Comparison of ENCODE assay signal across 20 cellular contexts in genomic region chr11:104728927-104729326, GRCh38.
DNase-seq lines count a peak whose midpoint lies in the region; ATAC-seq, FAIRE-seq and TF ChIP-seq lines count a peak whose summit lies in the region.
"Had no signal": no experiment of that assay in that cellular context is flagged by ENCODE, and none has a peak within 500 bp of the region (broad histone marks: within the 10 kb centered on the region; RNA-seq: fewer than 3 reads in every experiment).

No MANE protein-coding gene starts in this region.

- TF ChIP-seq CTCF in GM23338 (conservative IDR thresholded peaks at IDR 0.05; ENCODE audit: low read depth in 2 of 2), result no peak
- TF ChIP-seq CTCF in endodermal cell (conservative IDR thresholded peaks at IDR 0.05), result no peak
- no peak for TF ChIP-seq CTCF in pancreas (IDR thresholded peaks at IDR 0.05)
- TF ChIP-seq CTCF in gastrocnemius medialis (IDR thresholded peaks at IDR 0.05 in 4 of 5, conservative IDR thresholded peaks at IDR 0.05 in 1 of 5), result no peak

- H3K4me1 ChIP-seq in GM23338 (ENCODE audit: insufficient read depth) (peaks cover 15% of the 10 kb centered on the region; the same call in 1 of the 2 replicates), endodermal cell (ENCODE audit: control insufficient read depth, insufficient read depth, low read length) (no peaks in the 10 kb centered on the region), pancreas (no peaks in the 10 kb centered on the region), gastrocnemius medialis (no peaks in the 10 kb centered on the region)

- no peak overlapping the region for H3K4me2 ChIP-seq in GM23338

- TF ChIP-seq POLR2A in gastrocnemius medialis (IDR thresholded peaks at IDR 0.05), result no peak

- no peak overlapping the region for H3K9ac ChIP-seq in endodermal cell (ENCODE audit: extremely low read depth, low read length, poor library complexity, severe bottlenecking)

- in situ Hi-C loops in gastrocnemius medialis (cut with MboI; ENCODE audit: low sequenced_read_pairs in 4 of 4), result no loop called here

- no peaks in the 10 kb centered on the region for H3K79me2 ChIP-seq in GM23338 (replicated peaks; ENCODE audit: insufficient read depth)

- H3K9me3 Mint-ChIP-seq in GM23338 (no peaks in the 10 kb centered on the region), endodermal cell (peaks cover 2% of the 10 kb centered on the region)

- no peak overlapping the region for H3K27ac ChIP-seq in GM23338 (ENCODE audit: low read depth)
- H3K27ac ChIP-seq in endodermal cell (ENCODE audit: low read depth, low read length), result no peak overlapping the region
- H3K27ac ChIP-seq in pancreas, result no peak overlapping the region
- no peak overlapping the region for H3K27ac ChIP-seq in gastrocnemius medialis
- H3K27ac ChIP-seq: C4-2B had no signal

- H3K4me3 ChIP-seq in GM23338 (no peak overlapping the region), endodermal cell (ENCODE audit: low read length) (no peak overlapping the region), pancreas (no peak overlapping the region), gastrocnemius medialis (no peak overlapping the region)

- intact Hi-C loops in pancreas (cut with DNase I), result no loop called here
- intact Hi-C loops in cardiac septum (cut with DNase I), result no loop called here
- intact Hi-C loops in gastrocnemius medialis (cut with DNase I; ENCODE audit: low total_unique reads), result no loop called here

- no peaks in the 10 kb centered on the region for H3K9me2 ChIP-seq in GM23338 (ENCODE audit: insufficient read depth)

- H3K4me3 Mint-ChIP-seq in GM23338, result no peak overlapping the region
- no peak overlapping the region for H3K4me3 Mint-ChIP-seq in endodermal cell
- H3K4me3 Mint-ChIP-seq: CD4-positive, alpha-beta memory T cell; H9 had no signal

- H2AFZ ChIP-seq in GM23338, result peak overlapping the region; percentile 72

- FAIRE-seq in pancreas (lab: Jason Lieb, UNC), result no peak
- FAIRE-seq: D721Med, G401.6, GM12891, HepG2, HTR-8/SVneo had no signal

- H4K20me1 ChIP-seq in GM23338 (replicated peaks; ENCODE audit: insufficient read depth), result no peaks in the 10 kb centered on the region

- DNase-seq in GM23338 (ENCODE audit: low spot score) (no peak), NCI-H82 (lab: John Stamatoyannopoulos, UW) (peak; percentile 91), endodermal cell (peak; percentile 44), pancreas (no peak), cardiac septum (ENCODE audit: low spot score) (no peak), gastrocnemius medialis (no peak), hypothalamus (lab: John Stamatoyannopoulos, UW) (no peak)
- DNase-seq: BE2C; CD4-positive, alpha-beta memory T cell; DMS153; DMS79 treated with DMSO at 0.1 percent for 48 hours; EL; GOT3; H9 had no signal

- H3F3A ChIP-seq in GM23338 (replicated peaks; ENCODE audit: low read depth), result no peaks in the 10 kb centered on the region

- ATAC-seq in GM23338, result no peak
- no peak for ATAC-seq in pancreas
- no peak for ATAC-seq in gastrocnemius medialis
- ATAC-seq: HepG2 had no signal

- H3K9me3 ChIP-seq in endodermal cell (ENCODE audit: control insufficient read depth, low read length), result peaks cover 5% of the 10 kb centered on the region
- no peaks in the 10 kb centered on the region for H3K9me3 ChIP-seq in pancreas
- H3K9me3 ChIP-seq in gastrocnemius medialis, result no peaks in the 10 kb centered on the region
- H3K9me3 ChIP-seq: BE2C had no signal

- H3K36me3 ChIP-seq in GM23338 (ENCODE audit: insufficient read depth) (no peaks in the 10 kb centered on the region), endodermal cell (ENCODE audit: control insufficient read depth, insufficient read depth, low read length) (no peaks in the 10 kb centered on the region), pancreas (no peaks in the 10 kb centered on the region), gastrocnemius medialis (no peaks in the 10 kb centered on the region)
- H3K36me3 ChIP-seq: BE2C had no signal

- H3K36me3 Mint-ChIP-seq in GM23338 (ENCODE audit: low read depth) (no peaks in the 10 kb centered on the region), endodermal cell (ENCODE audit: low read depth) (no peaks in the 10 kb centered on the region)
- H3K36me3 Mint-ChIP-seq: CD4-positive, alpha-beta memory T cell had no signal

- H3K27me3 ChIP-seq in GM23338 (ENCODE audit: insufficient read depth), result no peaks in the 10 kb centered on the region
- H3K27me3 ChIP-seq in endodermal cell (ENCODE audit: control insufficient read depth, insufficient read depth, low read length, poor library complexity, severe bottlenecking), result no peaks in the 10 kb centered on the region
- no peaks in the 10 kb centered on the region for H3K27me3 ChIP-seq in pancreas
- H3K27me3 ChIP-seq in gastrocnemius medialis, result no peaks in the 10 kb centered on the region
- H3K27me3 ChIP-seq: BE2C had no signal

- H3K27me3 Mint-ChIP-seq in GM23338 (ENCODE audit: insufficient read depth, low read depth, poor library complexity), result no peaks in the 10 kb centered on the region
- no peaks in the 10 kb centered on the region for H3K27me3 Mint-ChIP-seq in endodermal cell (ENCODE audit: insufficient read depth)
- H3K27me3 Mint-ChIP-seq: CD4-positive, alpha-beta memory T cell had no signal

- peaks cover 7% of the 10 kb centered on the region; the same call in 2 of the 3 replicates for H3K4me1 Mint-ChIP-seq in GM23338
- peaks cover 3% of the 10 kb centered on the region for H3K4me1 Mint-ChIP-seq in endodermal cell

- WGBS in endodermal cell (ENCODE audit: insufficient coverage in 1 of 2, insufficient read length in 1 of 2), 2 experiments, result 92 to 93% methylated on average over 3 to 6 of the region's 6 CpGs
- WGBS in pancreas, 2 donors, result 87 to 94% methylated on average over 6 of the region's 6 CpGs

- H3K27ac Mint-ChIP-seq in GM23338, result no peak overlapping the region
- H3K27ac Mint-ChIP-seq in endodermal cell, result no peak overlapping the region
- H3K27ac Mint-ChIP-seq: CD4-positive, alpha-beta memory T cell; H9 had no signal

TF ChIP-seq in GM23338, 12 proteins besides CTCF, POLR2A, EP300 and RAD21:
- TF ChIP-seq STAT1 (IDR thresholded peaks at IDR 0.05; ENCODE audit: unreplicated experiment) (no peak), REST (IDR thresholded peaks at IDR 0.05; ENCODE audit: unreplicated experiment) (no peak), EZH2phosphoT487 (IDR thresholded peaks at IDR 0.05; ENCODE audit: unreplicated experiment) (no peak), ZNF114 (CRISPR knock-in tag; IDR thresholded peaks at IDR 0.05) (no peak), ETS1 (IDR thresholded peaks at IDR 0.05) (no peak), EZH2 (IDR thresholded peaks at IDR 0.05; ENCODE audit: low read depth, unreplicated experiment) (no peak), ZNF331 (CRISPR knock-in tag; IDR thresholded peaks at IDR 0.05; ENCODE audit: low read depth) (no peak), POLR2AphosphoS5 (IDR thresholded peaks at IDR 0.05; ENCODE audit: low read depth) (no peak), NANOG (IDR thresholded peaks at IDR 0.05; ENCODE audit: borderline replicate concordance) (no peak)

Comparison
In these comparisons a context has a peak if more than half of its experiments do, and no peak if none do; other contexts are left out.
1. DNase-seq: peak in NCI-H82 (single experiment) and endodermal cell (single experiment); none in GM23338 (single experiment), pancreas (0 of 6), cardiac septum (single experiment), gastrocnemius medialis (0 of 2) and hypothalamus (0 of 51).